Comparison of ENCODE assay signal across 1 cellular context in the genomic region with DNA sequence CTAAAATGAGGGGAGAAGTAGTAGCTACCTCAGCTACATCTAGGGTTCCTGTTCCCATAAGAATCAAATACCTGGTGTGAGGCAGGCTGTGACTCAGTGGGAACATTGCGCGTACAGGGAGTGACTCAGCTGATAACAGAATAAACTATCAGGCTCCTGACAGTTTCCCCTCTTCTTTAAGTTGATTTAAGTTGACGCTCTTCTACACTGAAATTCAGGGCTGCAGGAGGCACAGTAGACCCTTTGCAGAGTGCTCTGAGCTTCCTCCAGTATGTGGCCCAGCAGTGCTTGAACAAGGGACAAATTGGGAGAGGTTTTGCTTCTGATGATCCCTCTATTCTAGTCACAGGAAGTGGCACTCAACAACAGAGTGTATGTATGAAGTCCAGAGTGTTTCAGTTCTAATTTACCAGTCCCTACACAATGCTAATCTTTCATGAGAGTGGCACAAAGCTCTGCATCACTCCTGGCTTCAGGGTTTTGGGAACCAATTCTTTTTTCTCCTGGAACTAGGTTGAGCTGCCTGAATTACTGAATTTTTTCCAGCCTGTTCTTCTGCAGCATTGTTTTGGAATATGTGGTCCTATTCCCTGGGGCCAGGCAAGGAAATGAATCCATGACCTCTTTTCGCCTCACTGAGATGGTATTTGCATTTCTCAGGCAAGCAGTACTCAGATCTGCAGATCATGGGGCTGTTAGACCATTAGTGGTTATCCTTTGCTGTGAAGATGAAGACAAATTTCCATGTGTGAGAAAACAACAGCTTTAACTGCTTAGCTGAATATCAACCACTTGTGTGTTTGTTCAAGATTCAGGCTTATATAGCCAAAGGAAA.
TF ChIP-seq lines count a peak whose summit lies in the region.

No MANE protein-coding gene starts in this region.

TF ChIP-seq in IMR-90, 13 proteins besides CTCF, POLR2A, EP300 and RAD21:
- TF ChIP-seq ELK1 (IDR thresholded peaks at IDR 0.05; ENCODE audit: borderline replicate concordance, low read depth, low read length) (no peak), SMC3 (IDR thresholded peaks at IDR 0.05; ENCODE audit: low read depth, low read length) (no peak; the same call in 1 of the 2 replicates), FOS (IDR thresholded peaks at IDR 0.05; ENCODE audit: low read depth, low read length) (peak; percentile 98), CEBPB (IDR thresholded peaks at IDR 0.05; ENCODE audit: low read depth, low read length) (peak; percentile 71), RCOR1 (IDR thresholded peaks at IDR 0.05; ENCODE audit: insufficient replicate concordance, low read length) (no peak), MAZ (IDR thresholded peaks at IDR 0.05; ENCODE audit: borderline replicate concordance, low read depth, low read length) (no peak), RFX5 (IDR thresholded peaks at IDR 0.05; ENCODE audit: low read depth, low read length) (no peak), BHLHE40 (IDR thresholded peaks at IDR 0.05; ENCODE audit: low read depth, low read length) (peak; percentile 64), USF2 (IDR thresholded peaks at IDR 0.05; ENCODE audit: low read depth, low read length) (no peak), CHD1 (IDR thresholded peaks at IDR 0.05; ENCODE audit: low read depth, low read length) (no peak; the same call in 1 of the 2 replicates), MXI1 (IDR thresholded peaks at IDR 0.05; ENCODE audit: borderline replicate concordance, low read depth, low read length) (no peak), NFE2L2 (IDR thresholded peaks at IDR 0.05; ENCODE audit: low read depth, low read length) (peak; percentile 83; the same call in 1 of the 2 replicates), MAFK (IDR thresholded peaks at IDR 0.05; ENCODE audit: low read depth, low read length) (no peak)
